19 cellular contexts compared by ENCODE assay signal in genomic region chr7:153386581-153386980, GRCh38.
"Had no signal": no experiment of that assay in that cellular context is flagged by ENCODE, and none has a peak within 500 bp of the region (broad histone marks: within the 10 kb centered on the region; RNA-seq: fewer than 3 reads in every experiment).

No MANE protein-coding gene starts in this region.

- H3K27ac ChIP-seq: KMS-11 had no signal

- ATAC-seq: activated CD8-positive, alpha-beta memory T cell treated with anti-CD3 and anti-CD28 coated beads, Interleukin-2, amount 10 ng/mL, durations not matched to agents 7 days and 5 days; T-helper 17 cell had no signal

- DNase-seq: activated B cell treated with CpG ODN at 0.5 μM for 24 hours; activated CD4-positive, alpha-beta T cell treated with anti-CD3 and anti-CD28 coated beads for 1 hour; activated CD4-positive, alpha-beta T cell treated with anti-CD3 and anti-CD28 coated beads, Interleukin-2, amount 50 U/mL, for 48 hours; activated CD8-positive, alpha-beta memory T cell treated with anti-CD3 and anti-CD28 coated beads, Interleukin-2, amount 10 ng/mL, durations not matched to agents 7 days and 5 days; activated effector memory CD4-positive, alpha-beta T cell treated with Interleukin-2 at 50 U/mL for 16 hours; activated naive CD4-positive, alpha-beta T cell; activated T-cell treated with anti-CD3 and anti-CD28 coated beads, Interleukin-2, amount 50 U/mL, for 24 hours; aorta; NCI-H1092; NCI-H1417 treated with DMSO at 0.1 percent for 48 hours; NCI-H1930; NCI-H345; NCI-H510A; NCI-H526 treated with DMSO at 0.1 percent for 48 hours; NCI-H82; SIG-M5; T-helper 17 cell; T1000 had no signal
